ENCODE assay signal across 14 cellular contexts in the genomic region with DNA sequence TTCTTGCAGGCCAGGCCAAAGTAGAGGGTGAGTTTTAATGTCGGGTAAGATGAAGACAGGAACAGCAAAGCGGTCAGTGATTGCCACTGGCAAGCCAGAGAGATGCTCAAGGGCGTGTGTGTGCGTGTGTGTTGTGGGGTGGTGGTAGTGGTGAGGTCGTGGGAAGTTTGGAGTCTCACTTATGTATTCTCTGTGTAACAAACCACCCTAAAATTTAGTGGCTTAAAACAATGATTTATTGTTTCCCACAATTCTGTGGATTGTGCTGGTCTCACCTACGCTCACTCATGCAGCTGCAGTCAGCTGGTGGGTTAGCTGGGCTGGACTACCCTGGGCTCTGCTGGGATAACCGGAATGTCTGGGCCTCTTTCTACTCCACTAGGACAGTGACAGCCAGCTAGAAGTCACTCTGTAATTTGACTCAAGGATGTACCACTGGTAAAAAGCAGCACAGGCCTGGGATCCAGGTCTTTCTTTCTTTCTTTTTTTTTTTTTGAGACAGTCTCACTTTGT. TPM values are rescaled to one million over a fixed set of nuclear protein-coding genes. Genes with fewer than 3 reads are reported as not detected.
DNase-seq lines count a peak whose midpoint lies in the region; ATAC-seq and TF ChIP-seq lines count a peak whose summit lies in the region.
"Had no signal": no experiment of that assay in that cellular context is flagged by ENCODE, and none has a peak within 500 bp of the region (broad histone marks: within the 10 kb centered on the region; RNA-seq: fewer than 3 reads in every experiment).

No MANE protein-coding gene starts in this region.

- H3K4me3 Mint-ChIP-seq in activated CD4-positive, alpha-beta T cell treated with anti-CD3 and anti-CD28 coated beads, Interleukin-2, amount 10 ng/mL, durations not matched to agents 7 days and 5 days = no peak overlapping the region
- H3K4me3 Mint-ChIP-seq in activated T-helper 17 cell treated with anti-CD3 and anti-CD28 coated beads, Interleukin-2, amount 50 U/mL, for 72 hours = peak overlapping the region; percentile 39
- H3K4me3 Mint-ChIP-seq in natural killer cell = peak overlapping the region; percentile 54

- no peak for TF ChIP-seq CTCF in natural killer cell (IDR thresholded peaks at IDR 0.05)

- peaks cover 1% of the 10 kb centered on the region for H3K36me3 Mint-ChIP-seq in activated CD4-positive, alpha-beta T cell treated with anti-CD3 and anti-CD28 coated beads, Interleukin-2, amount 10 ng/mL, durations not matched to agents 7 days and 5 days (ENCODE audit: low read depth)
- no peaks in the 10 kb centered on the region for H3K36me3 Mint-ChIP-seq in activated T-helper 17 cell treated with anti-CD3 and anti-CD28 coated beads, Interleukin-2, amount 50 U/mL, for 72 hours (ENCODE audit: low read depth)
- H3K36me3 Mint-ChIP-seq in natural killer cell = no peaks in the 10 kb centered on the region

- intact Hi-C loops in natural killer cell (cut with micrococcal nuclease) = no loop called here

- peaks cover 3% of the 10 kb centered on the region for H3K9me3 Mint-ChIP-seq in activated CD4-positive, alpha-beta T cell treated with anti-CD3 and anti-CD28 coated beads, Interleukin-2, amount 10 ng/mL, durations not matched to agents 7 days and 5 days
- no peaks in the 10 kb centered on the region for H3K9me3 Mint-ChIP-seq in activated T-helper 17 cell treated with anti-CD3 and anti-CD28 coated beads, Interleukin-2, amount 50 U/mL, for 72 hours
- no peaks in the 10 kb centered on the region for H3K9me3 Mint-ChIP-seq in natural killer cell

- POLR2A ChIA-PET in activated CD4-positive, alpha-beta T cell treated with anti-CD3 and anti-CD28 coated beads, Interleukin-2, amount 10 ng/mL, durations not matched to agents 7 days and 5 days (lab: Charles Lee) = no interaction called here

- CTCF ChIA-PET in activated CD4-positive, alpha-beta T cell treated with anti-CD3 and anti-CD28 coated beads, Interleukin-2, amount 10 ng/mL, durations not matched to agents 7 days and 5 days (lab: Charles Lee) = interaction anchor here (0.7 to 1.9 kb wide), 6 partner anchors 12 to 44 kb away, joined by 3 to 5 read pairs (median 3); no protein-coding TSS in a partner anchor

- H3K27me3 Mint-ChIP-seq in activated CD4-positive, alpha-beta T cell treated with anti-CD3 and anti-CD28 coated beads, Interleukin-2, amount 10 ng/mL, durations not matched to agents 7 days and 5 days = no peaks in the 10 kb centered on the region
- no peaks in the 10 kb centered on the region for H3K27me3 Mint-ChIP-seq in activated T-helper 17 cell treated with anti-CD3 and anti-CD28 coated beads, Interleukin-2, amount 50 U/mL, for 72 hours
- H3K27me3 Mint-ChIP-seq in natural killer cell (ENCODE audit: low read depth in 2 of 2) = no peaks in the 10 kb centered on the region

- H3K4me1 Mint-ChIP-seq in activated CD4-positive, alpha-beta T cell treated with anti-CD3 and anti-CD28 coated beads, Interleukin-2, amount 10 ng/mL, durations not matched to agents 7 days and 5 days = peaks cover 28% of the 10 kb centered on the region
- H3K4me1 Mint-ChIP-seq in activated T-helper 17 cell treated with anti-CD3 and anti-CD28 coated beads, Interleukin-2, amount 50 U/mL, for 72 hours = peaks cover 21% of the 10 kb centered on the region
- H3K4me1 Mint-ChIP-seq in natural killer cell = peaks cover 13 to 21% of the 10 kb centered on the region in 2 donors

- peak overlapping the region; percentile 3 for H3K27ac Mint-ChIP-seq in activated CD4-positive, alpha-beta T cell treated with anti-CD3 and anti-CD28 coated beads, Interleukin-2, amount 10 ng/mL, durations not matched to agents 7 days and 5 days
- peak overlapping the region; percentile 53 for H3K27ac Mint-ChIP-seq in activated T-helper 17 cell treated with anti-CD3 and anti-CD28 coated beads, Interleukin-2, amount 50 U/mL, for 72 hours
- peak overlapping the region; percentile 77 to 84 for H3K27ac Mint-ChIP-seq in natural killer cell

- ATAC-seq in GM19395 (IDR thresholded peaks at IDR 0.05; ENCODE audit: unreplicated experiment) (peak; percentile 15), natural killer cell (peak in 2 of 3 donors; percentile 80 to 91), GM21619 (IDR thresholded peaks at IDR 0.05; ENCODE audit: unreplicated experiment) (no peak)
- peak; percentile 70 for ATAC-seq in activated T-helper 17 cell treated with anti-CD3 and anti-CD28 coated beads, Interleukin-2, amount 50 U/mL, for 72 hours (replicated peaks)
- ATAC-seq: gastrocnemius medialis had no signal

- no peak for DNase-seq in activated CD4-positive, alpha-beta T cell treated with anti-CD3 and anti-CD28 coated beads, Interleukin-2, amount 10 ng/mL, durations not matched to agents 7 days and 5 days
- DNase-seq in activated CD4-positive, alpha-beta T cell treated with anti-CD3 and anti-CD28 coated beads, Interleukin-2, amount 50 U/mL, for 1 hour = no peak
- DNase-seq in natural killer cell (peak; percentile 35), GF-D8 (lab: John Stamatoyannopoulos, UW) (no peak), islet precursor cell (no peak)
- DNase-seq: activated T-cell treated with anti-CD3 and anti-CD28 coated beads, Interleukin-2, amount 50 U/mL, for 1 hour; aorta; gastrocnemius medialis; NCI-H1105 treated with DMSO at 0.1 percent for 48 hours; SHP77 treated with DMSO at 0.1 percent for 48 hours; substantia nigra had no signal

RNA-seq across cellular contexts. Expression of gene BHLHE40, which starts 50.9 kb away (rescaled TPM):
- total RNA-seq in activated CD4-positive, alpha-beta T cell treated with anti-CD3 and anti-CD28 coated beads, Interleukin-2, amount 10 ng/mL, durations not matched to agents 7 days and 5 days = 100 to 1,000 TPM; 105 to 112 TPM
- total RNA-seq in activated T-helper 17 cell treated with anti-CD3 and anti-CD28 coated beads, Interleukin-2, amount 50 U/mL, for 72 hours = 100 to 1,000 TPM; 217 to 527 TPM
- total RNA-seq in natural killer cell = 100 to 1,000 TPM; 512 to 725 (median 719) TPM

Comparison
In these comparisons a context has a peak if more than half of its experiments do, and no peak if none do; other contexts are left out.
1. H3K27ac Mint-ChIP-seq: peak in every context shown above with its lines; median percentile 80 in natural killer cell; 53 in activated T-helper 17 cell treated with anti-CD3 and anti-CD28 coated beads, Interleukin-2, amount 50 U/mL, for 72 hours; 3 in activated CD4-positive, alpha-beta T cell treated with anti-CD3 and anti-CD28 coated beads, Interleukin-2, amount 10 ng/mL, durations not matched to agents 7 days and 5 days.